20 cellular contexts compared by ENCODE assay signal in genomic region chrX:21741869-21742701, GRCh38. TPM values are rescaled to one million over a fixed set of nuclear protein-coding genes. Genes with fewer than 3 reads are reported as not detected.
DNase-seq lines count a peak whose midpoint lies in the region; ATAC-seq and TF ChIP-seq lines count a peak whose summit lies in the region.
"Had no signal": no experiment of that assay in that cellular context is flagged by ENCODE, and none has a peak within 500 bp of the region (broad histone marks: within the 10 kb centered on the region; RNA-seq: fewer than 3 reads in every experiment).

No MANE protein-coding gene starts in this region.

- DNase-seq in DMS153 (lab: John Stamatoyannopoulos, UW) (peak; percentile 17), DMS153 treated with DMSO at 0.1 percent for 48 hours (lab: John Stamatoyannopoulos, UW; ENCODE audit: unreplicated experiment) (no peak), NCI-H187 treated with DMSO at 0.1 percent for 48 hours (lab: John Stamatoyannopoulos, UW) (peak; percentile 58), astrocyte of the hippocampus (ENCODE audit: low read depth, low spot score) (peak; percentile 30), mucosa of gallbladder (ENCODE audit: low spot score) (peak; percentile 25), smooth muscle cell (lab: John Stamatoyannopoulos, UW; ENCODE audit: unreplicated experiment) (no peak)
- DNase-seq: activated CD4-positive, alpha-beta memory T cell treated with anti-CD3 and anti-CD28 coated beads for 36 hours; activated effector memory CD4-positive, alpha-beta T cell treated with Interleukin-2 at 50 U/mL for 16 hours; endodermal cell; kidney glomerular epithelial cell; nephron progenitor cell; spleen; T-helper 9 cell had no signal

- H3K79me2 ChIP-seq in smooth muscle cell (ENCODE audit: low read depth), result no peaks in the 10 kb centered on the region

- 73% methylated on average over 6 of the region's 6 CpGs for WGBS in smooth muscle cell (ENCODE audit: low lambda C conversion rate)

- H3F3A ChIP-seq in smooth muscle cell (ENCODE audit: low read depth), result no peaks in the 10 kb centered on the region

- H3K27ac ChIP-seq in smooth muscle cell (ENCODE audit: low read depth), result no peak overlapping the region
- H3K27ac ChIP-seq: 22Rv1, spleen had no signal

- H4K20me1 ChIP-seq in smooth muscle cell (ENCODE audit: low read depth), result no peaks in the 10 kb centered on the region

- no peak overlapping the region for H3K4me2 ChIP-seq in smooth muscle cell

- TF ChIP-seq CTCF in smooth muscle cell (IDR thresholded peaks at IDR 0.05; ENCODE audit: borderline replicate concordance, insufficient read depth, poor library complexity, severe bottlenecking), result no peak

- no peak overlapping the region for H3K9ac ChIP-seq in smooth muscle cell (ENCODE audit: low read depth)

- H2AFZ ChIP-seq in smooth muscle cell (ENCODE audit: low read depth), result no peak overlapping the region

- H3K36me3 ChIP-seq in smooth muscle cell (ENCODE audit: low read depth), result no peaks in the 10 kb centered on the region
- H3K36me3 ChIP-seq: breast epithelium, spleen had no signal

- H3K4me1 ChIP-seq in smooth muscle cell (ENCODE audit: low read depth), result peaks cover 10% of the 10 kb centered on the region
- H3K4me1 ChIP-seq: breast epithelium, spleen had no signal

- no peak overlapping the region for H3K4me3 ChIP-seq in smooth muscle cell
- H3K4me3 ChIP-seq: breast epithelium, spleen had no signal

- no peak for ATAC-seq in GM18517 (IDR thresholded peaks at IDR 0.05; ENCODE audit: unreplicated experiment)
- no peak for ATAC-seq in GM21717 (IDR thresholded peaks at IDR 0.05; ENCODE audit: unreplicated experiment)

- H3K9me3 ChIP-seq in smooth muscle cell (replicated peaks; ENCODE audit: low read depth), result no peaks in the 10 kb centered on the region
- H3K9me3 ChIP-seq: breast epithelium, spleen had no signal

- H3K27me3 ChIP-seq in smooth muscle cell (ENCODE audit: low read depth), result no peaks in the 10 kb centered on the region

RNA-seq across cellular contexts. Expression of gene SMPX, which starts 15.8 kb away (rescaled TPM):
- total RNA-seq in mucosa of gallbladder (1.5 TPM), smooth muscle cell (not detected in 2 replicates)
- polyA plus RNA-seq in smooth muscle cell, result 0.20 and 0.37 TPM in 2 replicates
- total RNA-seq: activated CD4-positive, alpha-beta memory T cell treated with anti-CD3 and anti-CD28 coated beads for 36 hours; NCI-H460; RPMI7951; spleen had no signal
- polyA plus RNA-seq: IgD-negative memory B cell had no signal

Comparison
In these comparisons a context has a peak if more than half of its experiments do, and no peak if none do; other contexts are left out.
1. DNase-seq: peak in DMS153 (single experiment), NCI-H187 treated with DMSO at 0.1 percent for 48 hours (single experiment), astrocyte of the hippocampus (single experiment) and mucosa of gallbladder (single experiment); none in DMS153 treated with DMSO at 0.1 percent for 48 hours (single experiment) and smooth muscle cell (single experiment).